ENCODE assay signal across 12 cellular contexts in genomic region chr7:380226-380550, GRCh38.
DNase-seq lines count a peak whose midpoint lies in the region; ATAC-seq and TF ChIP-seq lines count a peak whose summit lies in the region.
"Had no signal": no experiment of that assay in that cellular context is flagged by ENCODE, and none has a peak within 500 bp of the region (broad histone marks: within the 10 kb centered on the region; RNA-seq: fewer than 3 reads in every experiment).

No MANE protein-coding gene starts in this region.

- H3K4me1 ChIP-seq in left ventricle myocardium inferior (peaks cover 19% of the 10 kb centered on the region), tibial artery (peaks cover 0 to 15% (median 7%) of the 10 kb centered on the region in 4 donors)
- peaks cover 19 to 32% of the 10 kb centered on the region in 2 donors for H3K4me1 ChIP-seq in naive thymus-derived CD4-positive, alpha-beta T cell (ENCODE audit: control insufficient read depth in 2 of 2, insufficient read depth in 2 of 2, low read length in 2 of 2)

- H3K27me3 Mint-ChIP-seq in central memory CD8-positive, alpha-beta T cell = peaks cover 8% of the 10 kb centered on the region
- peaks cover 0 to 28% (median 0%) of the 10 kb centered on the region in 5 donors for H3K27me3 Mint-ChIP-seq in naive thymus-derived CD4-positive, alpha-beta T cell
- peaks cover 97% of the 10 kb centered on the region for H3K27me3 Mint-ChIP-seq in Calu3 (ENCODE audit: unreplicated experiment)

- POLR2A ChIA-PET in naive thymus-derived CD4-positive, alpha-beta T cell (lab: Charles Lee) = interaction anchor here (0.9 to 1.4 kb wide), 3 partner anchors 18 to 29 kb away, joined by 4 to 6 read pairs (median 5); no protein-coding TSS in a partner anchor

- peaks cover 5% of the 10 kb centered on the region for H3K9me3 Mint-ChIP-seq in central memory CD8-positive, alpha-beta T cell
- H3K9me3 Mint-ChIP-seq in naive thymus-derived CD4-positive, alpha-beta T cell = peaks cover 2 to 24% (median 14%) of the 10 kb centered on the region in 11 donors
- H3K9me3 Mint-ChIP-seq in Calu3 (ENCODE audit: low read depth, unreplicated experiment) = peaks cover 12% of the 10 kb centered on the region

- H3K4me1 Mint-ChIP-seq in central memory CD8-positive, alpha-beta T cell = peaks cover 20% of the 10 kb centered on the region
- peaks cover 17 to 37% (median 23%) of the 10 kb centered on the region in 7 donors for H3K4me1 Mint-ChIP-seq in naive thymus-derived CD4-positive, alpha-beta T cell
- no peaks in the 10 kb centered on the region for H3K4me1 Mint-ChIP-seq in Calu3 (ENCODE audit: low read depth, unreplicated experiment)

- peak overlapping the region; percentile 40 for H3K4me3 Mint-ChIP-seq in central memory CD8-positive, alpha-beta T cell
- peak overlapping the region; percentile 18 to 84 (median 76) for H3K4me3 Mint-ChIP-seq in naive thymus-derived CD4-positive, alpha-beta T cell
- H3K4me3 Mint-ChIP-seq in Calu3 (ENCODE audit: low read depth, unreplicated experiment) = no peak overlapping the region

- peak overlapping the region; percentile 49 for H3K4me3 ChIP-seq in left ventricle myocardium inferior
- peak overlapping the region; percentile 20 for H3K4me3 ChIP-seq in naive thymus-derived CD4-positive, alpha-beta T cell (ENCODE audit: low read length)
- H3K4me3 ChIP-seq in tibial artery = no peak overlapping the region
- H3K4me3 ChIP-seq: SJSA1 had no signal

- H3K27me3 ChIP-seq in left ventricle myocardium inferior (ENCODE audit: low read depth) (peaks cover 60% of the 10 kb centered on the region), tibial artery (peaks cover 0 to 39% of the 10 kb centered on the region in 2 donors)
- H3K27me3 ChIP-seq in naive thymus-derived CD4-positive, alpha-beta T cell (ENCODE audit: control insufficient read depth in 2 of 2, insufficient read depth in 2 of 2, low read length in 2 of 2) = no peaks in the 10 kb centered on the region
- H3K27me3 ChIP-seq: SJSA1 had no signal

- no TSS peak for BruUV-seq in Calu3 (replicated peaks; lab: Mats Ljungman, UMichigan)

- intact Hi-C loops in left ventricle myocardium inferior (cut with micrococcal nuclease) = no loop called here
- intact Hi-C loops in left cardiac atrium (cut with DNase I) = no loop called here
- intact Hi-C loops in naive thymus-derived CD4-positive, alpha-beta T cell (cut with micrococcal nuclease) = loop anchor here in 1 of 2 donors (1.0 to 5.0 kb wide), 2 partner anchors 43 to 204 kb away; no protein-coding TSS in a partner anchor
- intact Hi-C loops in tibial artery (cut with DNase I; ENCODE audit: low total_unique reads) = no loop called here
- intact Hi-C loops in Calu3 (cut with micrococcal nuclease; ENCODE audit: unreplicated experiment) = no loop called here

- DNase-seq in left ventricle myocardium inferior (no peak), left cardiac atrium (no peak), tibial artery (peak; percentile 16 to 58), Calu3 (no peak)
- no peak for DNase-seq in central memory CD8-positive, alpha-beta T cell (ENCODE audit: low spot score in 2 of 2)
- DNase-seq in naive thymus-derived CD4-positive, alpha-beta T cell = peak in 1 of 9 donors; percentile 25
- DNase-seq in stimulated activated CD4-positive, alpha-beta T cell treated with anti-CD3 and anti-CD28 coated beads, Interleukin-4, amount 100 ng/mL, for 24 hours = no peak
- DNase-seq: effector CD4-positive, alpha-beta T cell; NCI-H1694; stimulated activated CD4-positive, alpha-beta T cell treated with anti-CD3 and anti-CD28 coated beads, Interleukin-1b, Interleukin-23, amount 100 ng/mL, for 48 hours had no signal

- CTCF ChIA-PET in naive thymus-derived CD4-positive, alpha-beta T cell (lab: Charles Lee) = no interaction called here
- CTCF ChIA-PET in Calu3 (lab: Charles Lee) = no interaction called here

- TF ChIP-seq CTCF in left ventricle myocardium inferior (IDR thresholded peaks at IDR 0.05; ENCODE audit: borderline replicate concordance) (no peak), tibial artery (IDR thresholded peaks at IDR 0.05) (no peak), Calu3 (IDR thresholded peaks at IDR 0.05; ENCODE audit: unreplicated experiment) (no peak)

- H3K36me3 Mint-ChIP-seq in central memory CD8-positive, alpha-beta T cell (ENCODE audit: insufficient read depth) = no peaks in the 10 kb centered on the region
- peaks cover 0 to 10% (median 9%) of the 10 kb centered on the region in 5 donors for H3K36me3 Mint-ChIP-seq in naive thymus-derived CD4-positive, alpha-beta T cell
- no peaks in the 10 kb centered on the region for H3K36me3 Mint-ChIP-seq in Calu3 (ENCODE audit: insufficient read depth, unreplicated experiment)

- no peak overlapping the region for H3K27ac ChIP-seq in left ventricle myocardium inferior (replicated peaks)
- no peak overlapping the region for H3K27ac ChIP-seq in naive thymus-derived CD4-positive, alpha-beta T cell (ENCODE audit: low read depth, low read length)
- H3K27ac ChIP-seq in tibial artery = no peak overlapping the region
- H3K27ac ChIP-seq: SJSA1 had no signal

- H3K36me3 ChIP-seq in left ventricle myocardium inferior = no peaks in the 10 kb centered on the region
- H3K36me3 ChIP-seq in naive thymus-derived CD4-positive, alpha-beta T cell (ENCODE audit: control insufficient read depth in 2 of 3, insufficient read depth in 3 of 3, low read length in 3 of 3) = no peaks in the 10 kb centered on the region
- H3K36me3 ChIP-seq in tibial artery = no peaks in the 10 kb centered on the region
- H3K36me3 ChIP-seq: SJSA1 had no signal

- ATAC-seq in left cardiac atrium (no peak), GM18909 (IDR thresholded peaks at IDR 0.05; ENCODE audit: poor library complexity, unreplicated experiment) (no peak)
- ATAC-seq in central memory CD8-positive, alpha-beta T cell (replicated peaks; ENCODE audit: extremely low read depth, poor library complexity, severe bottlenecking) = no peak
- no peak for ATAC-seq in naive thymus-derived CD4-positive, alpha-beta T cell

- H3K27ac Mint-ChIP-seq in central memory CD8-positive, alpha-beta T cell (ENCODE audit: low read depth) = no peak overlapping the region
- H3K27ac Mint-ChIP-seq in naive thymus-derived CD4-positive, alpha-beta T cell = peak overlapping the region in 5 of 9 donors; percentile 47 to 86 (median 60)
- H3K27ac Mint-ChIP-seq in Calu3 (ENCODE audit: unreplicated experiment) = no peak overlapping the region

- peaks cover 28% of the 10 kb centered on the region for H3K9me3 ChIP-seq in left ventricle myocardium inferior (replicated peaks)
- peaks cover 0 to 6% (median 0%) of the 10 kb centered on the region in 3 experiments for H3K9me3 ChIP-seq in naive thymus-derived CD4-positive, alpha-beta T cell (ENCODE audit: control insufficient read depth in 2 of 3, low read length in 3 of 3)
- peaks cover 0 to 14% (median 12%) of the 10 kb centered on the region in 3 donors for H3K9me3 ChIP-seq in tibial artery

Comparison
In these comparisons a context has a peak if more than half of its experiments do, and no peak if none do; other contexts are left out.
1. DNase-seq: peak in tibial artery (2 of 2); none in left ventricle myocardium inferior (single experiment), left cardiac atrium (single experiment), central memory CD8-positive, alpha-beta T cell (0 of 2), Calu3 (single experiment) and stimulated activated CD4-positive, alpha-beta T cell treated with anti-CD3 and anti-CD28 coated beads, Interleukin-4, amount 100 ng/mL, for 24 hours (single experiment).
2. H3K4me3 ChIP-seq: peak in left ventricle myocardium inferior (single experiment) and naive thymus-derived CD4-positive, alpha-beta T cell (single experiment); none in tibial artery (0 of 2).
3. H3K27ac Mint-ChIP-seq: peak in naive thymus-derived CD4-positive, alpha-beta T cell (5 of 9); none in central memory CD8-positive, alpha-beta T cell (single experiment) and Calu3 (single experiment).